In genomic region chr11:102800774-102801173, GRCh38 we compare ENCODE assay signal across 20 cellular contexts. TPM values are rescaled to one million over a fixed set of nuclear protein-coding genes. Genes with fewer than 3 reads are reported as not detected.
DNase-seq lines count a peak whose midpoint lies in the region; ATAC-seq and TF ChIP-seq lines count a peak whose summit lies in the region.
"Had no signal": no experiment of that assay in that cellular context is flagged by ENCODE, and none has a peak within 500 bp of the region (broad histone marks: within the 10 kb centered on the region; RNA-seq: fewer than 3 reads in every experiment).

No MANE protein-coding gene starts in this region.

- H3K36me3 ChIP-seq in brain microvascular endothelial cell (replicated peaks) = no peaks in the 10 kb centered on the region
- no peaks in the 10 kb centered on the region for H3K36me3 ChIP-seq in suprapubic skin

- no peak for TF ChIP-seq EP300 in suprapubic skin (IDR thresholded peaks at IDR 0.05)

- 56% methylated on average over 4 of the region's 4 CpGs for WGBS in suprapubic skin

- no peak for ATAC-seq in GM19397 (IDR thresholded peaks at IDR 0.05; ENCODE audit: unreplicated experiment)
- no peak for ATAC-seq in HG02870 (IDR thresholded peaks at IDR 0.05; ENCODE audit: unreplicated experiment)
- no peak for ATAC-seq in GM21367 (IDR thresholded peaks at IDR 0.05; ENCODE audit: unreplicated experiment)
- ATAC-seq: GM12878, HepG2 had no signal

- H3K9me3 ChIP-seq in suprapubic skin = no peaks in the 10 kb centered on the region

- DNase-seq in EH (ENCODE audit: low read depth) (peak; percentile 28), brain microvascular endothelial cell (no peak), myocyte (ENCODE audit: low read depth) (peak; percentile 54), suprapubic skin (ENCODE audit: low spot score in 2 of 2) (peak in 1 of 2 donors; percentile 66)
- DNase-seq: ACHN; CD4-positive, alpha-beta memory T cell; DMS79; NCI-H1436; NCI-H2029; NCI-H2171; NCI-H446; NK-92 treated with Interleukin-12 subunit alpha and Interleukin-12 subunit beta, amount 100 ng/mL, for 24 hours; SHP77 treated with DMSO at 0.1 percent for 48 hours had no signal

- H3K4me1 ChIP-seq in suprapubic skin = no peaks in the 10 kb centered on the region

- no peaks in the 10 kb centered on the region for H3K27me3 ChIP-seq in brain microvascular endothelial cell (replicated peaks)
- no peaks in the 10 kb centered on the region for H3K27me3 ChIP-seq in suprapubic skin

- in situ Hi-C loops in brain microvascular endothelial cell (cut with HindIII; ENCODE audit: low pct_ligation_motif_present, low sequenced_read_pairs) = no loop called here

- peak overlapping the region; percentile 74 for H3K27ac ChIP-seq in brain microvascular endothelial cell
- peak overlapping the region; percentile 27 for H3K27ac ChIP-seq in suprapubic skin
- H3K27ac ChIP-seq: KMS-11 had no signal

- no peak for TF ChIP-seq POLR2A in suprapubic skin (IDR thresholded peaks at IDR 0.05)

- H3K4me3 ChIP-seq in brain microvascular endothelial cell (ENCODE audit: low read depth, low read length) = no peak overlapping the region
- no peak overlapping the region for H3K4me3 ChIP-seq in suprapubic skin
- H3K4me3 ChIP-seq: GM12878 had no signal

- no peak for TF ChIP-seq CTCF in brain microvascular endothelial cell (IDR thresholded peaks at IDR 0.05; ENCODE audit: low read depth, low read length, missing control alignments)
- no peak for TF ChIP-seq CTCF in suprapubic skin (IDR thresholded peaks at IDR 0.05)

RNA-seq across cellular contexts. Expression of gene MMP1, which starts 2.8 kb away (rescaled TPM):
- total RNA-seq in myocyte = 0.10 and 0.94 TPM in 2 replicates
- 2.6 TPM for polyA plus RNA-seq in myocyte (2012)
- under 1 TPM in 1 of 4 donors, not detected in 3; 0.40 TPM for total RNA-seq in suprapubic skin
- total RNA-seq: CD4-positive, alpha-beta memory T cell; GM12878; OCI-LY7 had no signal
- polyA plus RNA-seq: CD4-positive, alpha-beta memory T cell; GM12878 had no signal

RNA-seq across cellular contexts. Expression of gene MMP10, which starts 20.3 kb away (rescaled TPM):
- not detected in 2 replicates for total RNA-seq in myocyte
- 0.10 TPM for polyA plus RNA-seq in myocyte (2012)
- total RNA-seq in suprapubic skin = not detected
- total RNA-seq: CD4-positive, alpha-beta memory T cell; GM12878; HepG2; OCI-LY7 had no signal
- polyA plus RNA-seq: CD4-positive, alpha-beta memory T cell; GM12878 had no signal

RNA-seq across cellular contexts. Expression of gene MMP3, which starts 42.6 kb away (rescaled TPM):
- total RNA-seq in myocyte = 0.31 TPM in 1 of 2 replicates, not detected in the other
- polyA plus RNA-seq in myocyte (2012) = not detected
- total RNA-seq in suprapubic skin = 10 to 100 TPM in 1 of 4 donors, 1 to 10 TPM in 3; 1.4 to 17.2 (median 4.6) TPM
- total RNA-seq: CD4-positive, alpha-beta memory T cell; GM12878; OCI-LY7 had no signal
- polyA plus RNA-seq: CD4-positive, alpha-beta memory T cell had no signal
